Comparison of ENCODE assay signal across 27 cellular contexts in the genomic region with DNA sequence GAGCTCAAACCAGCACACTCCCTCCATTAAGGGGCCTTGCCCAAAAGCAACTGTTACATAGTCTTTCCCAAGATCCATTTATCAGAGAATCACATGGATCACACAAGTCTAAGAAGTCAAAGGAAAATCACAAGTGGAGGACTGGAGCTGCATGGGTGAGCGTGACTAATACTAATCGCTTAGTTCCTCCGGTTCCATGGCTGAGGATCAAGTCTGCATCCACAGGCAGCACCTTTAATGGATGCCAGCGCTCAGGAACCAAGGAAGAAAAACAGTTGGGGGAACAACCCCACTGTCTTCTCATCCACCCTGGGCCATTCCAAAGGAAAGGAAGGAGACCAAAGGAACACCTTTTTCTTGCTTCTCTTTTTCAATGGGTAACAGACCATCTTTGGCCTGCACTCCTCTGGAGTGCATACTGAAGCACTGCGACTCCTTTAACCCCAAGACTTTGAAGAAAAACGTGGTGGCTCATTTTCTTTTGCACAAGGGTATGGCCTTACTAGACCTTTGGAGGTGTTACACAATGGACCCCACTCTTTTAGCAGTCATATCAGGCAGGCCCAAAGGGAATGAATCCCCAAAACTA. TPM values are rescaled to one million over a fixed set of nuclear protein-coding genes. Genes with fewer than 3 reads are reported as not detected.
DNase-seq lines count a peak whose midpoint lies in the region; ATAC-seq, FAIRE-seq and TF ChIP-seq lines count a peak whose summit lies in the region.
"Had no signal": no experiment of that assay in that cellular context is flagged by ENCODE, and none has a peak within 500 bp of the region (broad histone marks: within the 10 kb centered on the region; RNA-seq: fewer than 3 reads in every experiment).

No MANE protein-coding gene starts in this region.

- H3K9ac ChIP-seq in HepG2 (ENCODE audit: insufficient read depth, low read depth, low read length) = no peak overlapping the region
- no peak overlapping the region for H3K9ac ChIP-seq in colonic mucosa (ENCODE audit: low read depth in 2 of 2, low read length in 2 of 2)
- H3K9ac ChIP-seq: BLaER1 had no signal

- H3K9me3 ChIP-seq in HepG2 (ENCODE audit: low read length) (peaks cover 19% of the 10 kb centered on the region), right lobe of liver (peaks cover 0 to 8% (median 5%) of the 10 kb centered on the region in 4 donors), colonic mucosa (no peaks in the 10 kb centered on the region), gastrocnemius medialis (no peaks in the 10 kb centered on the region)

- DNase-seq in HepG2 (ENCODE audit: low spot score) = no peak
- no peak for DNase-seq in right lobe of liver
- peak; percentile 19 for DNase-seq in astrocyte of the hippocampus (ENCODE audit: low read depth, low spot score)
- peak; percentile 22 for DNase-seq in fibroblast of pulmonary artery (ENCODE audit: low read depth)
- no peak for DNase-seq in colonic mucosa
- no peak for DNase-seq in gastrocnemius medialis
- DNase-seq: activated CD4-positive, alpha-beta T cell treated with anti-CD3 and anti-CD28 coated beads, Interleukin-2, amount 10 ng/mL, durations not matched to agents 24 days and 14 days; activated CD8-positive, alpha-beta memory T cell treated with anti-CD3 and anti-CD28 coated beads, Interleukin-2, amount 10 ng/mL, durations not matched to agents 7 days and 5 days; activated naive CD4-positive, alpha-beta T cell treated with anti-CD3 and anti-CD28 coated beads, Interleukin-2, amount 50 U/mL, for 16 hours; Calu3; effector memory CD4-positive, alpha-beta T cell; esophagus squamous epithelium; head of caudate nucleus; left ventricle myocardium inferior; NCI-H1417; NCI-H2081 treated with DMSO at 0.1 percent for 48 hours; NCI-H510A treated with DMSO at 0.1 percent for 48 hours; nephron progenitor cell; RPMI8226; sigmoid colon; substantia nigra; T-helper 17 cell had no signal

- H4K20me1 ChIP-seq in HepG2 (ENCODE audit: insufficient read depth, low read length) = no peaks in the 10 kb centered on the region
- H4K20me1 ChIP-seq: BLaER1 had no signal

- H3K4me2 ChIP-seq in HepG2 (ENCODE audit: low read depth, low read length) = no peak overlapping the region
- H3K4me2 ChIP-seq: BLaER1 had no signal

- no peaks in the 10 kb centered on the region for H3K79me2 ChIP-seq in HepG2 (ENCODE audit: insufficient read depth, low read length)

- intact Hi-C loops in HepG2 (cut with micrococcal nuclease; ENCODE audit: unreplicated experiment) (loop anchor here (10.0 kb wide), 1 partner anchor 225 kb away; no protein-coding TSS in a partner anchor), right lobe of liver (cut with DNase I) (no loop called here), colonic mucosa (cut with DNase I) (no loop called here), gastrocnemius medialis (cut with DNase I; ENCODE audit: low total_unique reads) (no loop called here)

- CTCF ChIA-PET in HepG2 (lab: Yijun Ruan, JAX; ENCODE audit: low intra/inter-chr PET ratio, low total read pairs) = no interaction called here

- FAIRE-seq in HepG2 (lab: Jason Lieb, UNC) = no peak
- FAIRE-seq: GM18507, HTR-8/SVneo had no signal

- H2AFZ ChIP-seq in HepG2 (ENCODE audit: low read length) = no peak overlapping the region

- peaks cover 30% of the 10 kb centered on the region for H3K4me1 ChIP-seq in HepG2 (ENCODE audit: insufficient read depth, low read length)
- H3K4me1 ChIP-seq in right lobe of liver = peaks cover 0 to 17% (median 0%) of the 10 kb centered on the region in 4 donors
- H3K4me1 ChIP-seq in colonic mucosa = no peaks in the 10 kb centered on the region
- no peaks in the 10 kb centered on the region for H3K4me1 ChIP-seq in gastrocnemius medialis
- H3K4me1 ChIP-seq: BLaER1, esophagus squamous epithelium, left ventricle myocardium inferior, sigmoid colon had no signal

- in situ Hi-C loops in HepG2 (cut with HindIII; ENCODE audit: extremely low pct_ligation_motif_present, low pct_unique_long_range_greater_than_20kb) = no loop called here
- in situ Hi-C loops in gastrocnemius medialis (cut with MboI; ENCODE audit: low sequenced_read_pairs in 4 of 4) = no loop called here

- WGBS in HepG2 (ENCODE audit: low lambda C conversion rate) = 54% methylated on average over 6 of the region's 6 CpGs
- WGBS in right lobe of liver (ENCODE audit: insufficient coverage, low coverage, low lambda C conversion rate, missing lambda C conversion rate) = 70% methylated on average over 5 of the region's 6 CpGs

- H3K4me3 ChIP-seq in HepG2 (replicated peaks in 1 of 3; ENCODE audit: insufficient read depth in 1 of 3, low read depth in 2 of 3, low read length in 3 of 3) (no peak overlapping the region), right lobe of liver (no peak overlapping the region), fibroblast of pulmonary artery (replicated peaks; ENCODE audit: low read depth, low read length) (no peak overlapping the region), colonic mucosa (no peak overlapping the region), gastrocnemius medialis (no peak overlapping the region)
- H3K4me3 ChIP-seq: BLaER1, esophagus squamous epithelium, left ventricle myocardium inferior, sigmoid colon had no signal

- TF ChIP-seq EP300 in HepG2 (IDR thresholded peaks at IDR 0.05; ENCODE audit: low read depth in 2 of 2, low read length in 2 of 2) (no peak), HepG2 (CRISPR knock-in tag; IDR thresholded peaks at IDR 0.05; ENCODE audit: borderline replicate concordance) (no peak)

- no TSS peak for BruUV-seq in HepG2 (replicated peaks; lab: Mats Ljungman, UMichigan)

- ATAC-seq in HepG2 (no peak), right lobe of liver (no peak), HG03378 (IDR thresholded peaks at IDR 0.05; ENCODE audit: unreplicated experiment) (no peak), GM18870 (IDR thresholded peaks at IDR 0.05; ENCODE audit: unreplicated experiment) (no peak), gastrocnemius medialis (no peak)
- ATAC-seq: activated CD8-positive, alpha-beta memory T cell treated with anti-CD3 and anti-CD28 coated beads, Interleukin-2, amount 10 ng/mL, durations not matched to agents 7 days and 5 days; T-helper 17 cell had no signal

- no peak for TF ChIP-seq RAD21 in HepG2 (CRISPR knock-in tag; IDR thresholded peaks at IDR 0.05)

- H3K27me3 ChIP-seq in HepG2 (ENCODE audit: control insufficient read depth in 1 of 2, insufficient read depth in 2 of 2, low read length in 2 of 2) = peaks cover 0 to 7% of the 10 kb centered on the region in 2 experiments; a peak in 1 of 5 replicates
- no peaks in the 10 kb centered on the region for H3K27me3 ChIP-seq in right lobe of liver
- H3K27me3 ChIP-seq in colonic mucosa = no peaks in the 10 kb centered on the region
- no peaks in the 10 kb centered on the region for H3K27me3 ChIP-seq in gastrocnemius medialis
- H3K27me3 ChIP-seq: BLaER1, esophagus squamous epithelium, sigmoid colon had no signal

- TF ChIP-seq CTCF in HepG2 (CRISPR knock-in tag; IDR thresholded peaks at IDR 0.05) (no peak), right lobe of liver (IDR thresholded peaks at IDR 0.05) (no peak), fibroblast of pulmonary artery (IDR thresholded peaks at IDR 0.05; ENCODE audit: low read length, missing control alignments) (no peak), colonic mucosa (IDR thresholded peaks at IDR 0.05) (no peak), gastrocnemius medialis (IDR thresholded peaks at IDR 0.05 in 4 of 5, conservative IDR thresholded peaks at IDR 0.05 in 1 of 5) (no peak)

- POLR2A ChIA-PET in HepG2 (lab: Yijun Ruan, JAX) = no interaction called here

- TF ChIP-seq POLR2A in HepG2 (IDR thresholded peaks at IDR 0.05; ENCODE audit: insufficient read depth in 1 of 2, low read depth in 2 of 2, low read length in 2 of 2) (no peak), right lobe of liver (IDR thresholded peaks at IDR 0.05) (no peak), gastrocnemius medialis (IDR thresholded peaks at IDR 0.05) (no peak)

- H3K36me3 ChIP-seq in HepG2 (replicated peaks in 1 of 2; ENCODE audit: control insufficient read depth in 1 of 2, insufficient read depth in 2 of 2, low read length in 2 of 2) (no peaks in the 10 kb centered on the region), right lobe of liver (no peaks in the 10 kb centered on the region), colonic mucosa (no peaks in the 10 kb centered on the region), gastrocnemius medialis (no peaks in the 10 kb centered on the region)
- H3K36me3 ChIP-seq: esophagus squamous epithelium, left ventricle myocardium inferior, sigmoid colon had no signal

- H3K27ac ChIP-seq in HepG2 (ENCODE audit: extremely low read length, insufficient read depth, low read length) = no peak overlapping the region
- no peak overlapping the region for H3K27ac ChIP-seq in right lobe of liver
- H3K27ac ChIP-seq in colonic mucosa = no peak overlapping the region
- H3K27ac ChIP-seq in gastrocnemius medialis = no peak overlapping the region
- H3K27ac ChIP-seq: BLaER1, esophagus squamous epithelium, left ventricle myocardium inferior, sigmoid colon had no signal

RNA-seq across cellular contexts. Expression of a gene that starts 9.2 kb away (rescaled TPM):
- total RNA-seq in HepG2 (2016; rRNA removed; fragmentation: Illumina TruSeq; extraction: Trizol) = 78.2 and 125 TPM in 2 replicates
- total RNA-seq in HepG2 (2016; cell fraction: cytosol; rRNA removed; fragmentation: Illumina TruSeq; extraction: Trizol; ENCODE audit: low read depth) = 29.3 and 31.3 TPM in 2 replicates
- 75.2 and 121 TPM in 2 replicates for total RNA-seq in HepG2 (2016; cell fraction: insoluble cytoplasmic fraction; rRNA removed; fragmentation: Illumina TruSeq; extraction: Trizol)
- total RNA-seq in HepG2 (2016; cell fraction: membrane; rRNA removed; fragmentation: Illumina TruSeq; extraction: Trizol) = 44.0 and 44.1 TPM in 2 replicates
- 116 and 120 TPM in 2 replicates for total RNA-seq in HepG2 (2016; cell fraction: nucleus; rRNA removed; fragmentation: Illumina TruSeq; extraction: Trizol)
- 44.5 and 54.9 TPM in 2 replicates for polyA plus RNA-seq in HepG2 (2011; rRNA removed)
- polyA plus RNA-seq in HepG2 (2011; cell fraction: cytosol; rRNA removed) = 21.2 and 32.4 TPM in 2 replicates
- 28.0 and 34.3 TPM in 2 replicates for polyA plus RNA-seq in HepG2 (2011; cell fraction: nucleus; rRNA removed)
- polyA plus RNA-seq in HepG2 (2012) = 37.7 and 54.6 TPM in 2 replicates
- 19.8 and 20.7 TPM in 2 replicates for polyA plus RNA-seq in HepG2 (2016; cell fraction: cytosol; fragmentation: Illumina TruSeq; extraction: Trizol; ENCODE audit: low read depth)
- polyA plus RNA-seq in HepG2 (2016; cell fraction: insoluble cytoplasmic fraction; fragmentation: Illumina TruSeq; extraction: Trizol; ENCODE audit: low read depth) = 83.7 and 90.3 TPM in 2 replicates
- 26.7 and 27.0 TPM in 2 replicates for polyA plus RNA-seq in HepG2 (2016; cell fraction: membrane; fragmentation: Illumina TruSeq; extraction: Trizol; ENCODE audit: low read depth)
- polyA plus RNA-seq in HepG2 (2016; cell fraction: nucleus; fragmentation: Illumina TruSeq; extraction: Trizol; ENCODE audit: insufficient read depth, low read depth) = 48.5 and 54.4 TPM in 2 replicates
- 27.8 and 38.2 TPM in 2 replicates for polyA minus RNA-seq in HepG2 (2011; rRNA and poly(A)+ RNA removed; ENCODE audit: low replicate concordance)
- polyA minus RNA-seq in HepG2 (2011; cell fraction: cytosol; rRNA and poly(A)+ RNA removed) = 44.9 and 48.5 TPM in 2 replicates
- polyA minus RNA-seq in HepG2 (2011; cell fraction: nucleus; rRNA and poly(A)+ RNA removed) = 188 and 197 TPM in 2 replicates
- total RNA-seq in right lobe of liver = 10 to 100 TPM; 15.6 to 38.3 (median 28.0) TPM
- total RNA-seq in colonic mucosa = 10 to 100 TPM; 48.1 to 59.4 TPM
- total RNA-seq in gastrocnemius medialis = 10 to 100 TPM; 13.6 to 31.4 (median 20.6) TPM

RNA-seq across cellular contexts. Expression of a gene that starts 37.8 kb away (rescaled TPM):
- total RNA-seq in HepG2 (2016; rRNA removed; fragmentation: Illumina TruSeq; extraction: Trizol) = 46.8 and 73.9 TPM in 2 replicates
- 12.6 and 14.2 TPM in 2 replicates for total RNA-seq in HepG2 (2016; cell fraction: cytosol; rRNA removed; fragmentation: Illumina TruSeq; extraction: Trizol; ENCODE audit: low read depth)
- total RNA-seq in HepG2 (2016; cell fraction: insoluble cytoplasmic fraction; rRNA removed; fragmentation: Illumina TruSeq; extraction: Trizol) = 48.2 and 65.2 TPM in 2 replicates
- total RNA-seq in HepG2 (2016; cell fraction: membrane; rRNA removed; fragmentation: Illumina TruSeq; extraction: Trizol) = 60.9 and 67.5 TPM in 2 replicates
- total RNA-seq in HepG2 (2016; cell fraction: nucleus; rRNA removed; fragmentation: Illumina TruSeq; extraction: Trizol) = 22.2 and 26.9 TPM in 2 replicates
- 22.3 and 26.9 TPM in 2 replicates for polyA plus RNA-seq in HepG2 (2011; rRNA removed)
- 16.3 and 24.5 TPM in 2 replicates for polyA plus RNA-seq in HepG2 (2011; cell fraction: cytosol; rRNA removed)
- 8.2 and 10.7 TPM in 2 replicates for polyA plus RNA-seq in HepG2 (2011; cell fraction: nucleus; rRNA removed)
- polyA plus RNA-seq in HepG2 (2012) = 46.9 and 47.5 TPM in 2 replicates
- polyA plus RNA-seq in HepG2 (2016; cell fraction: cytosol; fragmentation: Illumina TruSeq; extraction: Trizol; ENCODE audit: low read depth) = 27.4 and 35.8 TPM in 2 replicates
- polyA plus RNA-seq in HepG2 (2016; cell fraction: insoluble cytoplasmic fraction; fragmentation: Illumina TruSeq; extraction: Trizol; ENCODE audit: low read depth) = 84.9 and 88.7 TPM in 2 replicates
- 69.2 and 75.1 TPM in 2 replicates for polyA plus RNA-seq in HepG2 (2016; cell fraction: membrane; fragmentation: Illumina TruSeq; extraction: Trizol; ENCODE audit: low read depth)
- 54.7 and 59.0 TPM in 2 replicates for polyA plus RNA-seq in HepG2 (2016; cell fraction: nucleus; fragmentation: Illumina TruSeq; extraction: Trizol; ENCODE audit: insufficient read depth, low read depth)
- polyA minus RNA-seq in HepG2 (2011; rRNA and poly(A)+ RNA removed; ENCODE audit: low replicate concordance) = 19.8 and 24.2 TPM in 2 replicates
- 14.4 and 17.2 TPM in 2 replicates for polyA minus RNA-seq in HepG2 (2011; cell fraction: cytosol; rRNA and poly(A)+ RNA removed)
- 12.0 and 12.3 TPM in 2 replicates for polyA minus RNA-seq in HepG2 (2011; cell fraction: nucleus; rRNA and poly(A)+ RNA removed)
- 10 to 100 TPM; 10.1 to 21.5 (median 15.5) TPM for total RNA-seq in right lobe of liver
- total RNA-seq in colonic mucosa = 10 to 100 TPM; 23.5 to 32.7 TPM
- total RNA-seq in gastrocnemius medialis = 10 to 100 TPM; 19.1 to 26.5 (median 21.0) TPM

Comparison
In these comparisons a context has a peak if more than half of its experiments do, and no peak if none do; other contexts are left out.
1. DNase-seq: peak in astrocyte of the hippocampus (single experiment) and fibroblast of pulmonary artery (single experiment); none in HepG2 (single experiment), right lobe of liver (0 of 3), colonic mucosa (single experiment) and gastrocnemius medialis (0 of 2).